26 cellular contexts compared by ENCODE assay signal in genomic region chrY:12427361-12427760, GRCh38.
"Had no signal": no experiment of that assay in that cellular context is flagged by ENCODE, and none has a peak within 500 bp of the region (broad histone marks: within the 10 kb centered on the region; RNA-seq: fewer than 3 reads in every experiment).

No MANE protein-coding gene starts in this region.

- H3K27me3 ChIP-seq: pancreas, right atrium auricular region, right lobe of liver, sigmoid colon, stomach, thyroid gland, tibial nerve, upper lobe of left lung, vagina had no signal

- H3K36me3 ChIP-seq: neutrophil, pancreas, prostate gland, right atrium auricular region, right lobe of liver, sigmoid colon, stomach, thoracic aorta, thyroid gland, tibial nerve, upper lobe of left lung, vagina had no signal

- ATAC-seq: naive thymus-derived CD8-positive, alpha-beta T cell; natural killer cell treated with Interleukin-12 subunit alpha and Interleukin-12 subunit beta and Interleukin-15 and Interleukin-18, amount 100 ng/mL, for 72 hours; pancreas; right lobe of liver; stimulated activated effector memory CD8-positive, alpha-beta T cell treated with anti-CD3 and anti-CD28 coated beads, Interleukin-12 subunit alpha, Interleukin-12 subunit beta, amount 100 ng/mL, for 72 hours; stimulated activated naive B cell treated with anti-CD40 and anti-IgM and Interleukin-4, amounts not matched to agents 10 μg/mL and 1 μg/mL and 100 μg/mL, for 72 hours had no signal

- H3K9me3 ChIP-seq: neutrophil, pancreas, prostate gland, right atrium auricular region, right lobe of liver, sigmoid colon, stomach, thoracic aorta, thyroid gland, tibial nerve, upper lobe of left lung, vagina had no signal

- H3K4me3 ChIP-seq: pancreas, prostate gland, right atrium auricular region, right lobe of liver, sigmoid colon, stomach, thoracic aorta, thyroid gland, tibial nerve, upper lobe of left lung, vagina had no signal

- H3K4me1 ChIP-seq: pancreas, prostate gland, right atrium auricular region, right lobe of liver, sigmoid colon, stomach, thyroid gland, tibial nerve, upper lobe of left lung, vagina had no signal

- H3K27ac ChIP-seq: neutrophil, pancreas, prostate gland, right atrium auricular region, right lobe of liver, sigmoid colon, stomach, thoracic aorta, thyroid gland, tibial nerve, upper lobe of left lung, vagina had no signal

- DNase-seq: naive thymus-derived CD8-positive, alpha-beta T cell; nephron progenitor cell; nucleus accumbens; pancreas; retina; right lobe of liver; sigmoid colon; small intestine; stimulated activated CD4-positive, alpha-beta T cell treated with anti-CD3 and anti-CD28 coated beads, Interleukin-15, amount 100 ng/mL, for 24 hours; stimulated activated CD4-positive, alpha-beta T cell treated with anti-CD3 and anti-CD28 coated beads, Interleukin-2, amount 100 ng/mL, for 24 hours; stimulated activated CD4-positive, alpha-beta T cell treated with anti-CD3 and anti-CD28 coated beads, Interleukin-2, amount 100 ng/mL, for 48 hours; stimulated activated CD4-positive, alpha-beta T cell treated with anti-CD3 and anti-CD28 coated beads, Interleukin-4, amount 100 ng/mL, for 24 hours; stimulated activated naive B cell treated with anti-CD40 and anti-IgM and Interleukin-4, amounts not matched to agents 10 μg/mL and 1 μg/mL and 100 μg/mL, for 72 hours; stimulated activated naive CD4-positive, alpha-beta T cell treated with Interleukin-2 at 50 U/mL for 16 hours; stomach; thyroid gland; trophoblast cell; upper lobe of left lung had no signal
